Comparison of ENCODE assay signal across 10 cellular contexts in genomic region chr5:1118231-1118698, GRCh38. TPM values are rescaled to one million over a fixed set of nuclear protein-coding genes. Genes with fewer than 3 reads are reported as not detected.
DNase-seq lines count a peak whose midpoint lies in the region; ATAC-seq and TF ChIP-seq lines count a peak whose summit lies in the region.
"Had no signal": no experiment of that assay in that cellular context is flagged by ENCODE, and none has a peak within 500 bp of the region (broad histone marks: within the 10 kb centered on the region; RNA-seq: fewer than 3 reads in every experiment).

No MANE protein-coding gene starts in this region.

- no peaks in the 10 kb centered on the region for H3K36me3 Mint-ChIP-seq in T-helper 17 cell (ENCODE audit: low read depth)

- H3K27me3 Mint-ChIP-seq in T-helper 17 cell = peaks cover 6% of the 10 kb centered on the region

- H3K36me3 ChIP-seq in uterus = no peaks in the 10 kb centered on the region

- peak; percentile 1 for ATAC-seq in Right ventricle myocardium inferior
- peak; percentile 51 for ATAC-seq in T-helper 17 cell
- ATAC-seq in GM21381 (IDR thresholded peaks at IDR 0.05; ENCODE audit: unreplicated experiment) = no peak

- TF ChIP-seq CTCF in uterus (IDR thresholded peaks at IDR 0.05) = no peak

- H3K9me3 ChIP-seq in T-helper 17 cell (ENCODE audit: control insufficient read depth, low read length, poor library complexity, severe bottlenecking) (no peaks in the 10 kb centered on the region), uterus (no peaks in the 10 kb centered on the region)

- TF ChIP-seq POLR2A in uterus (IDR thresholded peaks at IDR 0.05) = no peak

- peak overlapping the region; percentile 24 for H3K27ac Mint-ChIP-seq in T-helper 17 cell

- H3K27ac ChIP-seq in uterus = peak overlapping the region; percentile 22 to 80

- intact Hi-C loops in Right ventricle myocardium inferior (cut with DNase I) = no loop called here
- intact Hi-C loops in cardiac septum (cut with DNase I) = no loop called here
- intact Hi-C loops in uterus (cut with DNase I; ENCODE audit: low total_unique reads) = no loop called here

- no peak overlapping the region for H3K4me3 Mint-ChIP-seq in T-helper 17 cell

- peaks cover 5% of the 10 kb centered on the region for H3K4me1 Mint-ChIP-seq in T-helper 17 cell

- DNase-seq in Right ventricle myocardium inferior (ENCODE audit: missing footprints) (no peak), cardiac septum (ENCODE audit: low spot score) (no peak), T-helper 17 cell (no peak), kidney glomerular epithelial cell (lab: John Stamatoyannopoulos, UW) (peak; percentile 66), uterus (peak; percentile 85 to 89)
- DNase-seq in activated naive CD4-positive, alpha-beta T cell treated with Interleukin-2 at 50 U/mL for 16 hours = no peak
- no peak for DNase-seq in activated CD4-positive, CD25-positive, alpha-beta regulatory T cell treated with anti-CD3 and anti-CD28 coated beads, Interleukin-2, amount 50 U/mL, for 72 hours
- DNase-seq: AML-193; effector CD4-positive, alpha-beta T cell had no signal

- H3K27me3 ChIP-seq in uterus = no peaks in the 10 kb centered on the region

- no peaks in the 10 kb centered on the region for H3K4me1 ChIP-seq in uterus

- no peak overlapping the region for H3K4me3 ChIP-seq in uterus

RNA-seq across cellular contexts. Expression of gene SLC12A7, which starts 6.4 kb away (rescaled TPM):
- 179 TPM for total RNA-seq in Right ventricle myocardium inferior
- 127 TPM for total RNA-seq in cardiac septum
- total RNA-seq in T-helper 17 cell = 10 to 100 TPM; 36.6 to 88.0 TPM
- total RNA-seq in uterus = 10 to 100 TPM in 3 of 4 donors, 1 to 10 TPM in 1; 4.6 to 49.8 (median 15.8) TPM

Comparison
In these comparisons a context has a peak if more than half of its experiments do, and no peak if none do; other contexts are left out.
1. DNase-seq: peak in kidney glomerular epithelial cell (single experiment) and uterus (2 of 2); none in Right ventricle myocardium inferior (single experiment), cardiac septum (single experiment), T-helper 17 cell (0 of 3), activated naive CD4-positive, alpha-beta T cell treated with Interleukin-2 at 50 U/mL for 16 hours (single experiment) and activated CD4-positive, CD25-positive, alpha-beta regulatory T cell treated with anti-CD3 and anti-CD28 coated beads, Interleukin-2, amount 50 U/mL, for 72 hours (single experiment).